ENCODE assay signal across 8 cellular contexts in the genomic region with DNA sequence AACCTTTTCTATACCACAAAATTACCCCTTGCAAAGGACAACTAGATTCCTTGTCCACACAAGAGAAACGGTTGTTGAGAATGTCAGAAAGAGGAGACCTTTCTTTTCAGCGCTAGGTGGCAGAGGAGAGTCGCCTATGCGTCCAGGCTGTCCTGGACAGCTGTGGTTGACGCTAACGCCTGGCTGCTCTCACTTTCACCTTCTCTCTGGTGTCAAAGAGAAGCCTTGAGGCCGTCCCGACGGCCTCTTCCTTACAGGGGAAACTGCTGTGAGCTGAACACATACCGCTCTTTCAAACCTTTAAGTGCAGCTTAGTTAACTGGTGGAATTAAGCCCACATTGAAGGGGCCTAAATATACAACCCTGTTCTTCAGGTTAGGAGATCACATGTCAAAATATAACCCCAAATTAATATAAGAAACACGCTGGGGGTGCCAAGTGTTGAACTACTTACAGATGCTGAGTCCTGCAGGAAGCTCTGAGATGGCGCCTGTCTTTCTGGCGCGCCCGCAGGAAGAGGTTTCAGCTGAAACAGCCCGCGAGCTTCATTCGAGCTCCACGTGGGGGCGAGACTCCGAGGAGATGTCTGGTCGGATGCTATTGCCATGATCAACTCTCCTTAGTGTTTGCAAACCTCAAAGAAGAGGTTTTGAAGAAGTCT. TPM values are rescaled to one million over a fixed set of nuclear protein-coding genes. Genes with fewer than 3 reads are reported as not detected.
A peak's percentile ranks its signal among the peaks of the same experiment; 100 is the strongest.
DNase-seq lines count a peak whose midpoint lies in the region; ATAC-seq and TF ChIP-seq lines count a peak whose summit lies in the region.

No MANE protein-coding gene starts in this region.

- H3K27ac Mint-ChIP-seq in IgD-negative memory B cell: peak overlapping the region; percentile 14 to 89 (median 66)

- peaks cover 5 to 16% (median 12%) of the 10 kb centered on the region in 3 donors for H3K4me1 Mint-ChIP-seq in IgD-negative memory B cell

- H3K27ac ChIP-seq in DND-41 (ENCODE audit: low read length) (no peak overlapping the region), substantia nigra (ENCODE audit: low read depth, low read length, poor library complexity, severe bottlenecking) (no peak overlapping the region)

- DNase-seq in DND-41: peak; percentile 69
- peak; percentile 90 for DNase-seq in RPMI8226
- peak; percentile 23 for DNase-seq in activated T-helper 9 cell treated with anti-CD3 and anti-CD28 coated beads, Interleukin-2, amount 50 U/mL, for 16 hours (ENCODE audit: low read depth)
- DNase-seq in foreskin fibroblast: peak; percentile 63 to 86
- DNase-seq in substantia nigra (lab: John Stamatoyannopoulos, UW): peak in 47 of 49 donors; percentile 1 to 79 (median 46)

- H3K4me3 ChIP-seq in DND-41 (ENCODE audit: low read depth in 1 of 2, low read length in 2 of 2) (peak overlapping the region in 1 of 2 experiments; percentile 49; a peak in 2 of 4 replicates), foreskin fibroblast (ENCODE audit: low read depth in 1 of 2, low read length in 2 of 2) (peak overlapping the region; percentile 37 to 56), neuron (ENCODE audit: low read length) (no peak overlapping the region)

- H3K27me3 Mint-ChIP-seq in IgD-negative memory B cell: no peaks in the 10 kb centered on the region

- H3K4me3 Mint-ChIP-seq in IgD-negative memory B cell: peak overlapping the region; percentile 86 to 94 (median 90)

- peak overlapping the region; percentile 34; the same call in 1 of the 2 replicates for H3K9ac ChIP-seq in DND-41 (ENCODE audit: low read depth, low read length)

- TF ChIP-seq CTCF in DND-41 (IDR thresholded peaks at IDR 0.05; ENCODE audit: borderline replicate concordance, extremely low read depth, low read length, poor library complexity, severe bottlenecking) (peak; percentile 82), foreskin fibroblast (IDR thresholded peaks at IDR 0.05; ENCODE audit: low read depth, low read length) (peak; percentile 84)

- H3K4me1 ChIP-seq in DND-41 (ENCODE audit: insufficient read depth, low read length): peaks cover 16% of the 10 kb centered on the region; the same call in 1 of the 2 replicates
- H3K4me1 ChIP-seq in neuron (ENCODE audit: insufficient read depth, low read length): peaks cover 21% of the 10 kb centered on the region

- no peaks in the 10 kb centered on the region for H3K79me2 ChIP-seq in DND-41 (ENCODE audit: insufficient read depth, low read length)

- ATAC-seq in DND-41 (ENCODE audit: insufficient read depth, low read depth): peak; percentile 91
- ATAC-seq in GM21619 (IDR thresholded peaks at IDR 0.05; ENCODE audit: unreplicated experiment): peak; percentile 99

- peaks cover 2% of the 10 kb centered on the region for H3K36me3 Mint-ChIP-seq in IgD-negative memory B cell

- H3K4me2 ChIP-seq in DND-41 (ENCODE audit: insufficient read depth, low read length): peak overlapping the region; percentile 58

- H3K9me3 ChIP-seq in DND-41 (ENCODE audit: insufficient read depth, low read length, severe bottlenecking) (no peaks in the 10 kb centered on the region), neuron (ENCODE audit: low read length) (no peaks in the 10 kb centered on the region)

- peak overlapping the region; percentile 72 for H2AFZ ChIP-seq in DND-41 (ENCODE audit: low read depth, low read length)
- H2AFZ ChIP-seq in neuron (ENCODE audit: low read depth, low read length): peak overlapping the region; percentile 66

- H3K27me3 ChIP-seq in DND-41 (ENCODE audit: insufficient read depth, low read length, poor library complexity) (peaks cover 7% of the 10 kb centered on the region), neuron (ENCODE audit: insufficient read depth, low read length) (no peaks in the 10 kb centered on the region)

- no peaks in the 10 kb centered on the region for H3K36me3 ChIP-seq in DND-41 (ENCODE audit: insufficient read depth, low read length)
- no peaks in the 10 kb centered on the region for H3K36me3 ChIP-seq in neuron (ENCODE audit: insufficient read depth, low read length)

- no peaks in the 10 kb centered on the region for H4K20me1 ChIP-seq in DND-41 (ENCODE audit: insufficient read depth, low read length)

- no peaks in the 10 kb centered on the region for H3K9me3 Mint-ChIP-seq in IgD-negative memory B cell

RNA-seq across cellular contexts. Expression of a gene that starts 26.1 kb away (rescaled TPM):
- polyA plus RNA-seq in IgD-negative memory B cell: 10.5 TPM

Comparison
In these comparisons a context has a peak if more than half of its experiments do, and no peak if none do; other contexts are left out.
1. DNase-seq: peak in every context shown above with its lines; median percentile 90 in RPMI8226; 74 in foreskin fibroblast; 69 in DND-41; 46 in substantia nigra; 23 in activated T-helper 9 cell treated with anti-CD3 and anti-CD28 coated beads, Interleukin-2, amount 50 U/mL, for 16 hours.